Comparison of ENCODE assay signal across 8 cellular contexts in genomic region chr4:70544279-70544870, GRCh38. TPM values are rescaled to one million over a fixed set of nuclear protein-coding genes. Genes with fewer than 3 reads are reported as not detected.
DNase-seq lines count a peak whose midpoint lies in the region; ATAC-seq, FAIRE-seq and TF ChIP-seq lines count a peak whose summit lies in the region.

No MANE protein-coding gene starts in this region.

- H3K27ac Mint-ChIP-seq in activated T-helper 1 cell treated with anti-CD3 and anti-CD28 coated beads, Interleukin-12 subunit alpha, Interleukin-12 subunit beta, Interleukin-2, Interleukin-4 antibody, amounts not matched to agents 30 ng/mL and 10 ng/mL and 1 ng/mL, durations not matched to agents 14 hours and 24 hours and 36 hours: no peak overlapping the region

- H3K9me3 ChIP-seq in HEK293 (ENCODE audit: control insufficient read depth, insufficient read depth, low read depth, low read length): no peaks in the 10 kb centered on the region
- no peaks in the 10 kb centered on the region for H3K9me3 ChIP-seq in Panc1 (ENCODE audit: control insufficient read depth, insufficient read depth, low read depth, low read length)
- no peaks in the 10 kb centered on the region for H3K9me3 ChIP-seq in gastrocnemius medialis

- H3K9me3 Mint-ChIP-seq in activated T-helper 1 cell treated with anti-CD3 and anti-CD28 coated beads, Interleukin-12 subunit alpha, Interleukin-12 subunit beta, Interleukin-2, Interleukin-4 antibody, amounts not matched to agents 30 ng/mL and 10 ng/mL and 1 ng/mL, durations not matched to agents 14 hours and 24 hours and 36 hours: no peaks in the 10 kb centered on the region

- no peaks in the 10 kb centered on the region for H3K4me1 Mint-ChIP-seq in activated T-helper 1 cell treated with anti-CD3 and anti-CD28 coated beads, Interleukin-12 subunit alpha, Interleukin-12 subunit beta, Interleukin-2, Interleukin-4 antibody, amounts not matched to agents 30 ng/mL and 10 ng/mL and 1 ng/mL, durations not matched to agents 14 hours and 24 hours and 36 hours (ENCODE audit: low read depth)

- no peak for TF ChIP-seq POLR2A in gastrocnemius medialis (IDR thresholded peaks at IDR 0.05)

- POLR2A ChIA-PET in HEK293 (lab: Yijun Ruan, JAX): no interaction called here
- POLR2A ChIA-PET in Panc1 (lab: Charles Lee): no interaction called here

- peak; percentile 36 for FAIRE-seq in G401.6 (lab: Jason Lieb, UNC)

- DNase-seq in Panc1 (ENCODE audit: low read depth, low spot score) (no peak), iris pigment epithelial cell (ENCODE audit: low read depth) (peak; percentile 43), NCI-H1694 (lab: John Stamatoyannopoulos, UW) (no peak), gastrocnemius medialis (no peak)
- no peak for DNase-seq in activated T-helper 1 cell treated with anti-CD3 and anti-CD28 coated beads, Interleukin-12 subunit alpha, Interleukin-12 subunit beta, Interleukin-2, Interleukin-4 antibody, amounts not matched to agents 30 ng/mL and 10 ng/mL and 1 ng/mL, durations not matched to agents 14 hours and 24 hours and 36 hours (ENCODE audit: low spot score)

- CTCF ChIA-PET in HEK293 (lab: Yijun Ruan, JAX) (no interaction called here), Panc1 (lab: Charles Lee) (no interaction called here)

- H3K4me3 ChIP-seq in HEK293 (ENCODE audit: low read depth, low read length) (no peak overlapping the region), Panc1 (ENCODE audit: low read depth in 2 of 2, low read length in 2 of 2) (no peak overlapping the region), gastrocnemius medialis (no peak overlapping the region)

- H3K4me3 Mint-ChIP-seq in activated T-helper 1 cell treated with anti-CD3 and anti-CD28 coated beads, Interleukin-12 subunit alpha, Interleukin-12 subunit beta, Interleukin-2, Interleukin-4 antibody, amounts not matched to agents 30 ng/mL and 10 ng/mL and 1 ng/mL, durations not matched to agents 14 hours and 24 hours and 36 hours: no peak overlapping the region

- in situ Hi-C loops in Panc1 (cut with HindIII; ENCODE audit: low pct_unique_long_range_greater_than_20kb, low sequenced_read_pairs) (no loop called here), gastrocnemius medialis (cut with MboI; ENCODE audit: low sequenced_read_pairs in 4 of 4) (no loop called here)

- TF ChIP-seq CTCF in HEK293 (tag by site-specific recombination; IDR thresholded peaks at IDR 0.05): no peak
- peak; percentile 64 for TF ChIP-seq CTCF in Panc1 (IDR thresholded peaks at IDR 0.05)
- TF ChIP-seq CTCF in gastrocnemius medialis (IDR thresholded peaks at IDR 0.05 in 4 of 5, conservative IDR thresholded peaks at IDR 0.05 in 1 of 5): no peak

- BruUV-seq in Panc1 (replicated peaks; lab: Mats Ljungman, UMichigan): no TSS peak

- no peak for ATAC-seq in Panc1
- no peak for ATAC-seq in gastrocnemius medialis
- no peak for ATAC-seq in activated CD4-positive, CD25-positive, alpha-beta regulatory T cell treated with anti-CD3 and anti-CD28 coated beads, Interleukin-2, amount 50 U/mL, for 24 hours

- H3K36me3 ChIP-seq in HEK293 (ENCODE audit: control insufficient read depth in 2 of 2, insufficient read depth in 1 of 2, low read length in 2 of 2): no peaks in the 10 kb centered on the region
- no peaks in the 10 kb centered on the region for H3K36me3 ChIP-seq in Panc1 (ENCODE audit: control insufficient read depth, insufficient read depth, low read length)
- no peaks in the 10 kb centered on the region for H3K36me3 ChIP-seq in gastrocnemius medialis

- no peaks in the 10 kb centered on the region for H3K4me1 ChIP-seq in HEK293 (ENCODE audit: control insufficient read depth, insufficient read depth, low read length)
- H3K4me1 ChIP-seq in Panc1 (ENCODE audit: control insufficient read depth, insufficient read depth, low read length): no peaks in the 10 kb centered on the region
- no peaks in the 10 kb centered on the region for H3K4me1 ChIP-seq in gastrocnemius medialis

- H3K36me3 Mint-ChIP-seq in activated T-helper 1 cell treated with anti-CD3 and anti-CD28 coated beads, Interleukin-12 subunit alpha, Interleukin-12 subunit beta, Interleukin-2, Interleukin-4 antibody, amounts not matched to agents 30 ng/mL and 10 ng/mL and 1 ng/mL, durations not matched to agents 14 hours and 24 hours and 36 hours (ENCODE audit: low read depth): no peaks in the 10 kb centered on the region

- H3K27ac ChIP-seq in HEK293 (ENCODE audit: extremely low read depth, low read depth, low read length) (no peak overlapping the region), Panc1 (ENCODE audit: low read length) (no peak overlapping the region), gastrocnemius medialis (no peak overlapping the region)

- intact Hi-C loops in Panc1 (cut with micrococcal nuclease; ENCODE audit: unreplicated experiment) (no loop called here), gastrocnemius medialis (cut with DNase I; ENCODE audit: low total_unique reads) (no loop called here)
- intact Hi-C loops in activated T-helper 1 cell treated with anti-CD3 and anti-CD28 coated beads, Interleukin-12 subunit alpha, Interleukin-12 subunit beta, Interleukin-2, Interleukin-4 antibody, amounts not matched to agents 30 ng/mL and 10 ng/mL and 1 ng/mL, durations not matched to agents 14 hours and 24 hours and 36 hours (cut with micrococcal nuclease): no loop called here

- no peaks in the 10 kb centered on the region for H3K27me3 ChIP-seq in Panc1 (ENCODE audit: control insufficient read depth, insufficient read depth, low read length)
- H3K27me3 ChIP-seq in gastrocnemius medialis: no peaks in the 10 kb centered on the region

- H3K27me3 Mint-ChIP-seq in activated T-helper 1 cell treated with anti-CD3 and anti-CD28 coated beads, Interleukin-12 subunit alpha, Interleukin-12 subunit beta, Interleukin-2, Interleukin-4 antibody, amounts not matched to agents 30 ng/mL and 10 ng/mL and 1 ng/mL, durations not matched to agents 14 hours and 24 hours and 36 hours (ENCODE audit: insufficient read depth): peaks cover 2% of the 10 kb centered on the region

TF ChIP-seq in HEK293, 187 proteins besides CTCF, POLR2A, EP300 and RAD21:
- TF ChIP-seq GLIS2 (tag by site-specific recombination; IDR thresholded peaks at IDR 0.05) (no peak), REPIN1 (tag by site-specific recombination; IDR thresholded peaks at IDR 0.05; ENCODE audit: low read depth) (no peak), MEIS1 (CRISPR knock-in tag; IDR thresholded peaks at IDR 0.05; ENCODE audit: borderline replicate concordance) (no peak), ZNF654 (tag by site-specific recombination; IDR thresholded peaks at IDR 0.05; ENCODE audit: low read depth) (0 out of 2 replicates have a peak, but pooled peaks have one; percentile 7)

RNA-seq across cellular contexts. Expression of gene AMTN, which starts 26.0 kb away (rescaled TPM):
- total RNA-seq in Panc1 (2021; ENCODE audit: unreplicated experiment): not detected
- not detected for polyA plus RNA-seq in Panc1 (2012; ENCODE audit: insufficient read length)
- not detected for total RNA-seq in gastrocnemius medialis
- total RNA-seq in activated T-helper 1 cell treated with anti-CD3 and anti-CD28 coated beads, Interleukin-12 subunit alpha, Interleukin-12 subunit beta, Interleukin-2, Interleukin-4 antibody, amounts not matched to agents 30 ng/mL and 10 ng/mL and 1 ng/mL, durations not matched to agents 14 hours and 24 hours and 36 hours: not detected in 2 replicates

RNA-seq across cellular contexts. Expression of gene AMBN, which starts 47.7 kb away (rescaled TPM):
- not detected for total RNA-seq in Panc1 (2021; ENCODE audit: unreplicated experiment)
- polyA plus RNA-seq in Panc1 (2012; ENCODE audit: insufficient read length): not detected
- not detected for total RNA-seq in gastrocnemius medialis
- total RNA-seq in activated T-helper 1 cell treated with anti-CD3 and anti-CD28 coated beads, Interleukin-12 subunit alpha, Interleukin-12 subunit beta, Interleukin-2, Interleukin-4 antibody, amounts not matched to agents 30 ng/mL and 10 ng/mL and 1 ng/mL, durations not matched to agents 14 hours and 24 hours and 36 hours: not detected in 2 replicates
